Comparison of ENCODE assay signal across 27 cellular contexts in genomic region chr4:26724522-26724921, GRCh38.
"Had no signal": no experiment of that assay in that cellular context is flagged by ENCODE, and none has a peak within 500 bp of the region (broad histone marks: within the 10 kb centered on the region; RNA-seq: fewer than 3 reads in every experiment).

No MANE protein-coding gene starts in this region.

- DNase-seq: activated CD4-positive, alpha-beta T cell treated with anti-CD3 and anti-CD28 coated beads, Interleukin-2, amount 50 U/mL, for 4 hours; activated CD8-positive, alpha-beta memory T cell treated with anti-CD3 and anti-CD28 coated beads for 24 hours; activated CD8-positive, alpha-beta memory T cell treated with anti-CD3 and anti-CD28 coated beads, Interleukin-2, amount 50 U/mL, for 48 hours; activated effector memory CD4-positive, alpha-beta T cell treated with Interleukin-2 at 50 U/mL for 16 hours; activated naive CD4-positive, alpha-beta T cell treated with anti-CD3 and anti-CD28 coated beads, Interleukin-2, amount 50 U/mL, for 16 hours; activated T-cell treated with anti-CD3 and anti-CD28 coated beads, Interleukin-2, amount 50 U/mL, for 48 hours; amniotic stem cell; cortex of kidney; head of caudate nucleus; hypothalamus; islet precursor cell; left cardiac atrium; mucosa of descending colon; retina; sigmoid colon; stimulated activated CD4-positive, alpha-beta T cell treated with anti-CD3 and anti-CD28 coated beads, Interleukin-15, amount 100 ng/mL, for 24 hours; stomach; T-helper 9 cell; transverse colon had no signal

- ATAC-seq: gastroesophageal sphincter; left cardiac atrium; mucosa of descending colon; stimulated activated memory B cell treated with anti-CD40 and anti-IgM and Interleukin-4, amounts not matched to agents 10 μg/mL and 1 μg/mL and 100 μg/mL, for 72 hours; WTC11 had no signal

- H3K9me3 Mint-ChIP-seq: memory B cell; stimulated activated memory B cell treated with anti-CD40 and anti-IgM and Interleukin-4, amounts not matched to agents 10 μg/mL and 1 μg/mL and 100 μg/mL, for 72 hours; WTC11 had no signal

- H3K27ac ChIP-seq: breast epithelium, epithelial cell of prostate, gastroesophageal sphincter, sigmoid colon, stomach, transverse colon had no signal

- H3K4me1 ChIP-seq: breast epithelium, gastroesophageal sphincter, sigmoid colon, stomach, transverse colon had no signal

- H3K27me3 Mint-ChIP-seq: memory B cell; progenitor cell of endocrine pancreas; stimulated activated memory B cell treated with anti-CD40 and anti-IgM and Interleukin-4, amounts not matched to agents 10 μg/mL and 1 μg/mL and 100 μg/mL, for 72 hours had no signal

- H3K36me3 ChIP-seq: breast epithelium, transverse colon had no signal

- H3K9me3 ChIP-seq: breast epithelium, gastroesophageal sphincter, mucosa of descending colon, sigmoid colon, stomach, transverse colon had no signal

- H3K27ac Mint-ChIP-seq: memory B cell; progenitor cell of endocrine pancreas; stimulated activated memory B cell treated with anti-CD40 and anti-IgM and Interleukin-4, amounts not matched to agents 10 μg/mL and 1 μg/mL and 100 μg/mL, for 72 hours; WTC11 had no signal

- H3K27me3 ChIP-seq: breast epithelium, gastroesophageal sphincter, sigmoid colon, stomach, transverse colon had no signal

- H3K4me1 Mint-ChIP-seq: WTC11 had no signal

- H3K4me3 ChIP-seq: breast epithelium, gastroesophageal sphincter, mucosa of descending colon, sigmoid colon, smooth muscle cell, stomach, transverse colon had no signal

- H3K4me3 Mint-ChIP-seq: memory B cell; stimulated activated memory B cell treated with anti-CD40 and anti-IgM and Interleukin-4, amounts not matched to agents 10 μg/mL and 1 μg/mL and 100 μg/mL, for 72 hours; WTC11 had no signal

- H3K36me3 Mint-ChIP-seq: WTC11 had no signal
